ENCODE assay signal across 15 cellular contexts in genomic region chr9:87685431-87685830, GRCh38. TPM values are rescaled to one million over a fixed set of nuclear protein-coding genes. Genes with fewer than 3 reads are reported as not detected.
DNase-seq lines count a peak whose midpoint lies in the region; ATAC-seq and TF ChIP-seq lines count a peak whose summit lies in the region.
"Had no signal": no experiment of that assay in that cellular context is flagged by ENCODE, and none has a peak within 500 bp of the region (broad histone marks: within the 10 kb centered on the region; RNA-seq: fewer than 3 reads in every experiment).

No MANE protein-coding gene starts in this region.

- TF ChIP-seq EP300 in sigmoid colon (IDR thresholded peaks at IDR 0.05) = no peak

- peaks cover 3% of the 10 kb centered on the region; the same call in 1 of the 2 replicates for H3F3A ChIP-seq in PC-9 (ENCODE audit: insufficient read depth, low read depth)

- H3K9me2 ChIP-seq in PC-9 (ENCODE audit: insufficient read depth) = no peaks in the 10 kb centered on the region

- H3K4me3 ChIP-seq in PC-9 (no peak overlapping the region), fibroblast of lung (replicated peaks in 1 of 4; ENCODE audit: control extremely low read depth in 1 of 4, insufficient read depth in 1 of 4, low read depth in 3 of 4, low read length in 4 of 4) (no peak overlapping the region), sigmoid colon (no peak overlapping the region)
- H3K4me3 ChIP-seq: cardiac muscle cell, GM23248, thoracic aorta had no signal

- peak; percentile 29 to 33 for ATAC-seq in activated CD4-positive, CD25-positive, alpha-beta regulatory T cell treated with anti-CD3 and anti-CD28 coated beads, Interleukin-2, amount 50 U/mL, for 24 hours
- no peak for ATAC-seq in HG02973 (IDR thresholded peaks at IDR 0.05; ENCODE audit: unreplicated experiment)

- intact Hi-C loops in PC-9 (cut with micrococcal nuclease; ENCODE audit: unreplicated experiment) = loop anchor here (10.0 kb wide), 1 partner anchor 889 kb away; no protein-coding TSS in a partner anchor
- intact Hi-C loops in sigmoid colon (cut with DNase I) = loop anchor here (2.0 to 5.0 kb wide), 2 partner anchors 42 to 355 kb away; partner anchors contain the start of gene CTSL

- CTCF ChIA-PET in PC-9 (lab: Charles Lee) = interaction anchor here (1.0 kb wide), 1 partner anchor 127 kb away, joined by 5 read pairs; no protein-coding TSS in a partner anchor

- H3K9ac ChIP-seq in fibroblast of lung (ENCODE audit: insufficient read depth, low read length) = no peak overlapping the region
- H3K9ac ChIP-seq: GM23248 had no signal

- DNase-seq in activated CD4-positive, CD25-positive, alpha-beta regulatory T cell (lab: John Stamatoyannopoulos, UW) = no peak
- DNase-seq in PC-9 = no peak
- DNase-seq in fibroblast of lung (ENCODE audit: low read depth in 2 of 2) = peak; percentile 36 to 52
- DNase-seq in sigmoid colon = no peak
- no peak for DNase-seq in anterior cingulate cortex (lab: John Stamatoyannopoulos, UW)
- DNase-seq in NOMO-1 (lab: John Stamatoyannopoulos, UW; ENCODE audit: unreplicated experiment in 2 of 2) = no peak
- DNase-seq: DMS53, NCI-H2081, SHP77 had no signal

- WGBS in sigmoid colon, 2 donors = 80% methylated on average over 5 of the region's 5 CpGs

- BruUV-seq in PC-9 (replicated peaks; lab: Mats Ljungman, UMichigan) = no TSS peak

- H4K20me1 ChIP-seq in PC-9 (ENCODE audit: insufficient read depth) (peaks cover 2% of the 10 kb centered on the region; the same call in 1 of the 2 replicates), fibroblast of lung (ENCODE audit: control insufficient read depth, extremely low read depth, insufficient read depth, low read length) (no peaks in the 10 kb centered on the region)

- POLR2A ChIA-PET in PC-9 (lab: Charles Lee; ENCODE audit: unreplicated experiment) = no interaction called here

- H3K27me3 ChIP-seq in PC-9 (ENCODE audit: insufficient read depth, low read depth) (no peaks in the 10 kb centered on the region), fibroblast of lung (ENCODE audit: control insufficient read depth, insufficient read depth, low read length) (no peaks in the 10 kb centered on the region), sigmoid colon (no peaks in the 10 kb centered on the region)
- H3K27me3 ChIP-seq: cardiac muscle cell had no signal

- H3K79me2 ChIP-seq in PC-9 (ENCODE audit: low read depth) (no peaks in the 10 kb centered on the region), fibroblast of lung (ENCODE audit: control insufficient read depth, insufficient read depth, low read length) (no peaks in the 10 kb centered on the region)

- TF ChIP-seq CTCF in PC-9 (conservative IDR thresholded peaks at IDR 0.05) (no peak), fibroblast of lung (conservative IDR thresholded peaks at IDR 0.05 in 1 of 2, IDR thresholded peaks at IDR 0.05 in 1 of 2; ENCODE audit: low read depth in 1 of 2, low read length in 2 of 2) (no peak), sigmoid colon (IDR thresholded peaks at IDR 0.05) (no peak)

- no peak for TF ChIP-seq POLR2A in sigmoid colon (IDR thresholded peaks at IDR 0.05)

- no peak overlapping the region for H2AFZ ChIP-seq in PC-9
- no peak overlapping the region for H2AFZ ChIP-seq in fibroblast of lung (ENCODE audit: low read length)

- 0 out of 2 replicates have a peak, but pooled peaks cover 5% of the 10 kb centered on the region for H3K4me1 ChIP-seq in PC-9 (replicated peaks; ENCODE audit: insufficient read depth)
- H3K4me1 ChIP-seq in fibroblast of lung (ENCODE audit: control insufficient read depth, extremely low read depth, insufficient read depth, low read length) = peaks cover 3% of the 10 kb centered on the region
- peaks cover 0 to 34% (median 29%) of the 10 kb centered on the region in 4 donors for H3K4me1 ChIP-seq in sigmoid colon

- H3K4me2 ChIP-seq in PC-9 (no peak overlapping the region), fibroblast of lung (ENCODE audit: extremely low read depth, insufficient read depth, low read length) (no peak overlapping the region)

- H3K27ac ChIP-seq in PC-9 = 0 out of 2 replicates have a peak overlapping the region, but pooled peaks have one; percentile 36
- H3K27ac ChIP-seq in fibroblast of lung (ENCODE audit: insufficient read depth, low read length) = no peak overlapping the region
- H3K27ac ChIP-seq in sigmoid colon = peak overlapping the region in 3 of 4 donors; percentile 48 to 66 (median 59)
- H3K27ac ChIP-seq: cardiac muscle cell, GM23248, HL-60, thoracic aorta had no signal

- H3K36me3 ChIP-seq in PC-9 (ENCODE audit: low read depth) (0 out of 2 replicates have a peak, but pooled peaks cover 5% of the 10 kb centered on the region), fibroblast of lung (ENCODE audit: control insufficient read depth, insufficient read depth, low read length) (no peaks in the 10 kb centered on the region), sigmoid colon (peaks cover 0 to 36% (median 14%) of the 10 kb centered on the region in 4 donors)

- H3K9me3 ChIP-seq in PC-9 (ENCODE audit: insufficient read depth, low read depth) (no peaks in the 10 kb centered on the region), fibroblast of lung (ENCODE audit: control insufficient read depth, insufficient read depth, low read depth, low read length) (no peaks in the 10 kb centered on the region), sigmoid colon (no peaks in the 10 kb centered on the region)
- H3K9me3 ChIP-seq: thoracic aorta had no signal

RNA-seq across cellular contexts. Expression of gene CTSL, which starts 40.5 kb away (rescaled TPM):
- total RNA-seq in PC-9 (2021) (82.6 and 105 TPM in 2 replicates), fibroblast of lung (563 and 826 TPM in 2 replicates), sigmoid colon (100 to 1,000 TPM; 107 to 179 (median 147) TPM)
- polyA plus RNA-seq in fibroblast of lung (487 and 1,013 TPM in 2 replicates), sigmoid colon (10 to 100 TPM; 35.4 to 96.6 (median 92.1) TPM)
- polyA plus RNA-seq in fibroblast of lung (2012) = 254 and 536 TPM in 2 replicates
- 17.4 and 56.3 TPM in 2 replicates for polyA minus RNA-seq in fibroblast of lung (ENCODE audit: low replicate concordance)

Comparison
In these comparisons a context has a peak if more than half of its experiments do, and no peak if none do; other contexts are left out.
1. DNase-seq: peak in fibroblast of lung (2 of 2); none in activated CD4-positive, CD25-positive, alpha-beta regulatory T cell (0 of 4), PC-9 (0 of 2), sigmoid colon (single experiment), anterior cingulate cortex (0 of 58) and NOMO-1 (0 of 2).